8 cellular contexts compared by ENCODE assay signal in the genomic region with DNA sequence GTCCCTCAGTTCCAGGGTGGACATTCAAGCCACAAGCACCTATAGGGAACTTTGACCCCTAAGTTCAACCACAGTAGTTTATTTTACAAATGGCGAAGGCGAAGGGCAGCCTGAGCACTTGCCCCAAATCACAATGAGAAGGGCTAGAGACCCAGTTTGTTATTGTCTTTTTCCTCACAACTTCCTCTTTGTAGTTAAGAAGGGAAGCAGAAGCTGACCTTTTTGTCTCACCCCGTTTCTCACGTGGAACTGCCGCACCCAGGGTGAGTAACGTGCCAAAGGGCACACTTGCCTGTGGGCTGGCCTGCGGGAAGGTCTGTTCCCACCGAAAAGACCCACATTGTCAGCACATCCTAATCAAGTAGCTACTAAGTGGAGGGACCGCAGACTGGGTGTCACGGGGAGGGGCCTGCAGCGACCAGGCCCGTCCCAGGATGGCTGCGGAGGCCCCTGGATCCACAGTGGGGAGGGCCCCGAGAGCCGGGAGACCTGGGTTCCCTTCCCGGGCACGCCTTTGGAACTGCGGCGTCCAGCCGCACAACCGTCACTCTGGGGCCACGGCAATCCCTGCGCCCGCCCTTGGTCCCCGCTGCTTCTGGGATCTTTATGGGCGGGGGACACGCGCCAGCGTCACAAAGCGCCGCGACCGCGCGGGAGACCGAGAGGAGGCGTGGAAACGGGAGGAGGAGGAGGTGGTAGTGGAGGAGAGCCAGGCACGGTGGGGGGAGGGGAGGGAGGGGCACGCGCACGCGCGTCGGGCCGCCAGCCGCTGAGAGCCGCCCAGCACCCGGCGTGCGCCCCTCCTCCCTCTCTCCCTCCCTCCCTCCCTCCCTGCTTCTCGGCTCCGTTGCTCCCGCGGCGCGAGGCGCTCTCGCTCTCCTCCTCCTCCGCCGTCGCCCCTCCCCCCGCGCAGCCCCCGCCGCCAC. TPM values are rescaled to one million over a fixed set of nuclear protein-coding genes. Genes with fewer than 3 reads are reported as not detected.
DNase-seq lines count a peak whose midpoint lies in the region; ATAC-seq and TF ChIP-seq lines count a peak whose summit lies in the region.

A gene with protein sequence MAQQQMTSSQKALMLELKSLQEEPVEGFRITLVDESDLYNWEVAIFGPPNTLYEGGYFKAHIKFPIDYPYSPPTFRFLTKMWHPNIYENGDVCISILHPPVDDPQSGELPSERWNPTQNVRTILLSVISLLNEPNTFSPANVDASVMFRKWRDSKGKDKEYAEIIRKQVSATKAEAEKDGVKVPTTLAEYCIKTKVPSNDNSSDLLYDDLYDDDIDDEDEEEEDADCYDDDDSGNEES (plus strand): TSS at position 834 of the 926 bp plus-strand sequence. CDS start 598 bp downstream, outside the sequence.

- peaks cover 66% of the 10 kb centered on the region for H3K4me1 ChIP-seq in DOHH2 (ENCODE audit: control insufficient read depth, low read length)
- peaks cover 19 to 21% of the 10 kb centered on the region in 2 donors for H3K4me1 ChIP-seq in naive thymus-derived CD4-positive, alpha-beta T cell (ENCODE audit: control insufficient read depth in 2 of 2, insufficient read depth in 2 of 2, low read length in 2 of 2)

- H3K9me3 ChIP-seq in DOHH2 (ENCODE audit: control insufficient read depth, insufficient read depth, low read length) = no peaks in the 10 kb centered on the region
- no peaks in the 10 kb centered on the region for H3K9me3 ChIP-seq in naive thymus-derived CD4-positive, alpha-beta T cell (ENCODE audit: control insufficient read depth in 2 of 3, low read length in 3 of 3)

- TF ChIP-seq CTCF in DOHH2 (IDR thresholded peaks at IDR 0.05; ENCODE audit: low read depth, low read length, poor library complexity, severe bottlenecking) = no peak
- TF ChIP-seq CTCF in LNCaP clone FGC (IDR thresholded peaks at IDR 0.05; ENCODE audit: control insufficient read depth, extremely low read depth, insufficient read depth) = no peak

- no peaks in the 10 kb centered on the region for H3K9me2 ChIP-seq in DOHH2 (replicated peaks; ENCODE audit: control insufficient read depth, low read length)

- peak within 1 kb of the TSS; percentile 96 for H3K27ac ChIP-seq in DOHH2 (ENCODE audit: low read depth, low read length)
- H3K27ac ChIP-seq in naive thymus-derived CD4-positive, alpha-beta T cell (ENCODE audit: low read depth, low read length) = peak within 1 kb of the TSS; percentile 96

- H3K27me3 ChIP-seq in DOHH2 (ENCODE audit: control insufficient read depth, low read length) = no peaks in the 10 kb centered on the region
- no peaks in the 10 kb centered on the region for H3K27me3 ChIP-seq in naive thymus-derived CD4-positive, alpha-beta T cell (ENCODE audit: control insufficient read depth in 2 of 2, insufficient read depth in 2 of 2, low read length in 2 of 2)

- POLR2A ChIA-PET in naive thymus-derived CD4-positive, alpha-beta T cell (lab: Charles Lee) = interaction anchor here (0.9 to 2.2 kb wide), 3 partner anchors 28 to 104 kb away, joined by 3 to 8 read pairs (median 5); no protein-coding TSS in a partner anchor

- CTCF ChIA-PET in naive thymus-derived CD4-positive, alpha-beta T cell (lab: Charles Lee) = interaction anchor here (0.5 to 5.0 kb wide), 3 partner anchors 28 to 40 kb away, joined by 3 to 87 read pairs (median 3); no protein-coding TSS in a partner anchor

- DNase-seq in GOT3 (lab: John Stamatoyannopoulos, UW) (peak; percentile 51), LNCaP clone FGC (ENCODE audit: low read depth) (peak; percentile 65), RPMI8226 (peak; percentile 93), fibroblast of gingiva (ENCODE audit: low read depth) (peak; percentile 92)
- DNase-seq in activated T-helper 1 cell treated with anti-CD3 and anti-CD28 coated beads, Interleukin-2, amount 50 U/mL, for 16 hours (ENCODE audit: low read depth in 1 of 2, low spot score in 1 of 2) = peak; percentile 86 to 91
- peak; percentile 81 to 94 (median 90) for DNase-seq in naive thymus-derived CD4-positive, alpha-beta T cell
- DNase-seq in stimulated activated naive B cell treated with anti-CD40 and anti-IgM and Interleukin-4, amounts not matched to agents 10 μg/mL and 1 μg/mL and 100 μg/mL, for 72 hours = peak; percentile 87

- H3K4me3 ChIP-seq in DOHH2 (ENCODE audit: low read length) = peak within 1 kb of the TSS; percentile 89
- H3K4me3 ChIP-seq in LNCaP clone FGC (ENCODE audit: low read depth, low read length) = peak within 1 kb of the TSS; percentile 84
- peak within 1 kb of the TSS; percentile 88 for H3K4me3 ChIP-seq in naive thymus-derived CD4-positive, alpha-beta T cell (ENCODE audit: low read length)

- peak within 1 kb of the TSS; percentile 97 for H3K4me2 ChIP-seq in DOHH2 (ENCODE audit: low read length)

- H4K20me1 ChIP-seq in DOHH2 (ENCODE audit: control insufficient read depth, insufficient read depth, low read depth, low read length) = peaks cover 22% of the 10 kb centered on the region; the same call in 1 of the 2 replicates

- peaks cover 68% of the 10 kb centered on the region for H3K79me2 ChIP-seq in DOHH2 (ENCODE audit: control insufficient read depth, low read length)

- H3K27me3 Mint-ChIP-seq in naive thymus-derived CD4-positive, alpha-beta T cell = no peaks in the 10 kb centered on the region
- no peaks in the 10 kb centered on the region for H3K27me3 Mint-ChIP-seq in stimulated activated naive B cell treated with anti-CD40 and anti-IgM and Interleukin-4, amounts not matched to agents 10 μg/mL and 1 μg/mL and 100 μg/mL, for 72 hours

- peak within 1 kb of the TSS; percentile 83 to 98 (median 93) for H3K4me3 Mint-ChIP-seq in naive thymus-derived CD4-positive, alpha-beta T cell
- H3K4me3 Mint-ChIP-seq in stimulated activated naive B cell treated with anti-CD40 and anti-IgM and Interleukin-4, amounts not matched to agents 10 μg/mL and 1 μg/mL and 100 μg/mL, for 72 hours = peak within 1 kb of the TSS; percentile 85 to 93

- peaks cover 0 to 4% (median 0%) of the 10 kb centered on the region in 5 donors for H3K36me3 Mint-ChIP-seq in naive thymus-derived CD4-positive, alpha-beta T cell
- peaks cover 4 to 5% of the 10 kb centered on the region in 2 donors for H3K36me3 Mint-ChIP-seq in stimulated activated naive B cell treated with anti-CD40 and anti-IgM and Interleukin-4, amounts not matched to agents 10 μg/mL and 1 μg/mL and 100 μg/mL, for 72 hours

- peaks cover 24 to 60% (median 54%) of the 10 kb centered on the region in 7 donors for H3K4me1 Mint-ChIP-seq in naive thymus-derived CD4-positive, alpha-beta T cell
- peaks cover 30 to 63% of the 10 kb centered on the region in 2 donors for H3K4me1 Mint-ChIP-seq in stimulated activated naive B cell treated with anti-CD40 and anti-IgM and Interleukin-4, amounts not matched to agents 10 μg/mL and 1 μg/mL and 100 μg/mL, for 72 hours

- ATAC-seq in naive thymus-derived CD4-positive, alpha-beta T cell = peak; percentile 86
- peak; percentile 81 to 84 for ATAC-seq in stimulated activated naive B cell treated with anti-CD40 and anti-IgM and Interleukin-4, amounts not matched to agents 10 μg/mL and 1 μg/mL and 100 μg/mL, for 72 hours (replicated peaks)

- H3K27ac Mint-ChIP-seq in naive thymus-derived CD4-positive, alpha-beta T cell = peak within 1 kb of the TSS; percentile 91 to 99 (median 97)
- peak within 1 kb of the TSS; percentile 98 for H3K27ac Mint-ChIP-seq in stimulated activated naive B cell treated with anti-CD40 and anti-IgM and Interleukin-4, amounts not matched to agents 10 μg/mL and 1 μg/mL and 100 μg/mL, for 72 hours

- peaks cover 17% of the 10 kb centered on the region for H3F3A ChIP-seq in DOHH2 (ENCODE audit: control insufficient read depth, insufficient read depth)

- no peaks in the 10 kb centered on the region for H3K9me3 Mint-ChIP-seq in naive thymus-derived CD4-positive, alpha-beta T cell
- H3K9me3 Mint-ChIP-seq in stimulated activated naive B cell treated with anti-CD40 and anti-IgM and Interleukin-4, amounts not matched to agents 10 μg/mL and 1 μg/mL and 100 μg/mL, for 72 hours = no peaks in the 10 kb centered on the region

- peaks cover 36% of the 10 kb centered on the region for H3K36me3 ChIP-seq in DOHH2 (ENCODE audit: control insufficient read depth, low read length)
- no peaks in the 10 kb centered on the region for H3K36me3 ChIP-seq in naive thymus-derived CD4-positive, alpha-beta T cell (ENCODE audit: control insufficient read depth in 2 of 3, insufficient read depth in 3 of 3, low read length in 3 of 3)

- intact Hi-C loops in naive thymus-derived CD4-positive, alpha-beta T cell (cut with micrococcal nuclease) = loop anchor here (1.0 to 10.0 kb wide), 17 partner anchors 91 to 1298 kb away; a partner anchor contains a TSS

RNA-seq across cellular contexts. Expression of the gene that starts here (rescaled TPM):
- total RNA-seq in naive thymus-derived CD4-positive, alpha-beta T cell = 10 to 100 TPM; 27.2 to 40.8 (median 32.0) TPM
- polyA plus RNA-seq in naive thymus-derived CD4-positive, alpha-beta T cell = 10 to 100 TPM; 16.9 TPM

Comparison
In these comparisons a context has a peak if more than half of its experiments do, and no peak if none do; other contexts are left out.
1. Peak in every context shown above with its lines: DNase-seq, ATAC-seq, H3K4me3 ChIP-seq and H3K27ac ChIP-seq.